ENCODE assay signal across 18 cellular contexts in the genomic region with DNA sequence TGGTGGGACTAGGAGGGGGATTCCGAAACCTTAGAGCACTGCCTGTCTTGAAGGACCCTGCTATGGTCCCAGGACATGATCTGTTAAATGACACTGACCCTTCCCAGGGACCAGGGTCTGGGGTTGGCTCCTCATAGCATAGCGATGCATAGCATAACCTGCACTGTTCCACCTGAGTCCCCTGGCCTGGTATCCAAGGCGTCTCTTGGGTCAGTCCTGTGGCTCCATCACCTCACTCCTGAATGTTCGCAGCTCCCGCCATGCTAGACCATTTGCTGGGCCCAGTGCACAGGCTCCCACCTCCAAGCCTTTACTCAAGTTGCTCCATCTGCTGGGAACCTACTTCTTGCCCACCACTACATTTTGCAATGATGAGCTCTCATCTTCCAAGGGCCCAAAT. TPM values are rescaled to one million over a fixed set of nuclear protein-coding genes. Genes with fewer than 3 reads are reported as not detected.
DNase-seq lines count a peak whose midpoint lies in the region; ATAC-seq and TF ChIP-seq lines count a peak whose summit lies in the region.
"Had no signal": no experiment of that assay in that cellular context is flagged by ENCODE, and none has a peak within 500 bp of the region (broad histone marks: within the 10 kb centered on the region; RNA-seq: fewer than 3 reads in every experiment).

No MANE protein-coding gene starts in this region.

- H3K4me1 Mint-ChIP-seq in T-helper 17 cell = peaks cover 2% of the 10 kb centered on the region
- H3K4me1 Mint-ChIP-seq in stimulated activated effector memory CD8-positive, alpha-beta T cell treated with anti-CD3 and anti-CD28 coated beads, Interleukin-12 subunit alpha, Interleukin-12 subunit beta, amount 100 ng/mL, for 72 hours = peaks cover 6% of the 10 kb centered on the region

- H3K4me3 ChIP-seq in osteoblast (ENCODE audit: insufficient read depth, low read length) (no peak overlapping the region), mammary epithelial cell (replicated peaks in 1 of 3; ENCODE audit: insufficient read depth in 1 of 3, low read depth in 2 of 3, low read length in 3 of 3) (no peak overlapping the region)
- H3K4me3 ChIP-seq: BLaER1, GM12878, GM23248 had no signal

- CTCF ChIA-PET in mammary epithelial cell (lab: Charles Lee; ENCODE audit: low non-redundant PET) = interaction anchor here (0.5 kb wide), 1 partner anchor 669 kb away, joined by 10 read pairs; a partner anchor contains a TSS

- H3K79me2 ChIP-seq in osteoblast (ENCODE audit: insufficient read depth, low read length) = no peaks in the 10 kb centered on the region
- peaks cover 3% of the 10 kb centered on the region for H3K79me2 ChIP-seq in mammary epithelial cell (ENCODE audit: insufficient read depth, low read length)

- no peak overlapping the region for H3K9ac ChIP-seq in mammary epithelial cell (ENCODE audit: insufficient read depth, low read length)
- H3K9ac ChIP-seq: BLaER1, GM23248 had no signal

- no peaks in the 10 kb centered on the region for H3K36me3 ChIP-seq in osteoblast (ENCODE audit: insufficient read depth, low read length)
- peaks cover 15% of the 10 kb centered on the region for H3K36me3 ChIP-seq in mammary epithelial cell (ENCODE audit: insufficient read depth, low read length)

- no peaks in the 10 kb centered on the region for H3K9me3 Mint-ChIP-seq in stimulated activated effector memory CD8-positive, alpha-beta T cell treated with anti-CD3 and anti-CD28 coated beads, Interleukin-12 subunit alpha, Interleukin-12 subunit beta, amount 100 ng/mL, for 72 hours
- H3K9me3 Mint-ChIP-seq: CD14-positive monocyte; CD4-positive, alpha-beta memory T cell; HFFc6 had no signal

- H3K27ac Mint-ChIP-seq in T-helper 17 cell = no peak overlapping the region
- peak overlapping the region; percentile 78 for H3K27ac Mint-ChIP-seq in stimulated activated effector memory CD8-positive, alpha-beta T cell treated with anti-CD3 and anti-CD28 coated beads, Interleukin-12 subunit alpha, Interleukin-12 subunit beta, amount 100 ng/mL, for 72 hours
- H3K27ac Mint-ChIP-seq: HFFc6 had no signal

- TF ChIP-seq CTCF in GM13976 (IDR thresholded peaks at IDR 0.05; ENCODE audit: borderline replicate concordance, control extremely low read depth, extremely low read depth, insufficient read depth, missing control alignments) (no peak), osteoblast (IDR thresholded peaks at IDR 0.05; ENCODE audit: extremely low read depth, low read depth, low read length) (no peak), mammary epithelial cell (conservative IDR thresholded peaks at IDR 0.05 in 1 of 2, IDR thresholded peaks at IDR 0.05 in 1 of 2; ENCODE audit: extremely low read depth in 1 of 2, insufficient read depth in 1 of 2, low read depth in 1 of 2, low read length in 2 of 2) (no peak)

- no peak overlapping the region for H3K4me2 ChIP-seq in osteoblast (ENCODE audit: insufficient read depth, low read length)
- H3K4me2 ChIP-seq in mammary epithelial cell (ENCODE audit: insufficient read depth, low read depth, low read length) = no peak overlapping the region
- H3K4me2 ChIP-seq: BLaER1 had no signal

- peaks cover 4% of the 10 kb centered on the region for H4K20me1 ChIP-seq in osteoblast (ENCODE audit: insufficient read depth, low read length)
- H4K20me1 ChIP-seq in mammary epithelial cell (ENCODE audit: insufficient read depth, low read length) = no peaks in the 10 kb centered on the region

- in situ Hi-C loops in GM13976 (cut with MboI; ENCODE audit: low sequenced_read_pairs, unreplicated experiment) (loop anchor here (5.0 kb wide), 1 partner anchor 115 kb away; no protein-coding TSS in a partner anchor), G401 (cut with HindIII; ENCODE audit: low sequenced_read_pairs) (no loop called here), mammary epithelial cell (cut with MboI; ENCODE audit: low sequenced_read_pairs in 2 of 2) (loop anchor here (5.0 kb wide), 1 partner anchor 115 kb away; no protein-coding TSS in a partner anchor)

- intact Hi-C loops in mammary epithelial cell (cut with micrococcal nuclease) (loop anchor here (5.0 kb wide), 1 partner anchor 405 kb away; no protein-coding TSS in a partner anchor), left ventricle myocardium superior (cut with micrococcal nuclease) (no loop called here)

- WGBS in mammary epithelial cell (ENCODE audit: low coverage, missing lambda C conversion rate) = 100% methylated on average over 5 of the region's 5 CpGs

- H3K27ac ChIP-seq in osteoblast (ENCODE audit: low read depth, low read length) (no peak overlapping the region), mammary epithelial cell (ENCODE audit: insufficient read depth, low read depth, low read length) (no peak overlapping the region)
- H3K27ac ChIP-seq: BLaER1, GM23248 had no signal

- no peaks in the 10 kb centered on the region for H3K27me3 Mint-ChIP-seq in T-helper 17 cell
- H3K27me3 Mint-ChIP-seq: CD4-positive, alpha-beta memory T cell had no signal

- DNase-seq in GM13976 (ENCODE audit: low spot score) = peak; percentile 26
- no peak for DNase-seq in T-helper 17 cell
- peak; percentile 74 for DNase-seq in osteoblast (ENCODE audit: insufficient read length, low spot score, missing footprints)
- DNase-seq in stimulated activated effector memory CD8-positive, alpha-beta T cell treated with anti-CD3 and anti-CD28 coated beads, Interleukin-12 subunit alpha, Interleukin-12 subunit beta, amount 100 ng/mL, for 72 hours (ENCODE audit: low spot score in 2 of 2) = no peak
- no peak for DNase-seq in NAMALWA (ENCODE audit: low spot score)
- DNase-seq in G401 (ENCODE audit: low spot score) = no peak
- DNase-seq in mammary epithelial cell = no peak
- no peak for DNase-seq in left ventricle myocardium superior
- DNase-seq: 8988T; Calu3; CD4-positive, alpha-beta memory T cell; DMS79 treated with DMSO at 0.1 percent for 48 hours; GM23248; HFFc6 had no signal

- no peak for ATAC-seq in T-helper 17 cell
- no peak for ATAC-seq in stimulated activated effector memory CD8-positive, alpha-beta T cell treated with anti-CD3 and anti-CD28 coated beads, Interleukin-12 subunit alpha, Interleukin-12 subunit beta, amount 100 ng/mL, for 72 hours
- no peak for ATAC-seq in left ventricle myocardium superior
- ATAC-seq: HepG2 had no signal

- no peaks in the 10 kb centered on the region for H3K9me3 ChIP-seq in T-helper 17 cell (ENCODE audit: control insufficient read depth, low read length, poor library complexity, severe bottlenecking)
- H3K9me3 ChIP-seq in osteoblast (ENCODE audit: low read depth, low read length) = no peaks in the 10 kb centered on the region
- no peaks in the 10 kb centered on the region for H3K9me3 ChIP-seq in mammary epithelial cell (replicated peaks; ENCODE audit: insufficient read depth, low read length)
- H3K9me3 ChIP-seq: BLaER1 had no signal

- no peaks in the 10 kb centered on the region for H3K27me3 ChIP-seq in osteoblast (ENCODE audit: insufficient read depth, low read length)
- H3K27me3 ChIP-seq in mammary epithelial cell (ENCODE audit: insufficient read depth, low read length) = no peaks in the 10 kb centered on the region
- H3K27me3 ChIP-seq: BLaER1 had no signal

- H2AFZ ChIP-seq in osteoblast (ENCODE audit: low read length) (no peak overlapping the region), mammary epithelial cell (ENCODE audit: low read depth, low read length) (no peak overlapping the region)
- H2AFZ ChIP-seq: GM23248 had no signal

- dilution Hi-C loops in mammary epithelial cell (cut with HindIII; ENCODE audit: low sequenced_read_pairs) = no loop called here

- H3K36me3 Mint-ChIP-seq in T-helper 17 cell (ENCODE audit: low read depth) = peaks cover 2% of the 10 kb centered on the region
- H3K36me3 Mint-ChIP-seq in stimulated activated effector memory CD8-positive, alpha-beta T cell treated with anti-CD3 and anti-CD28 coated beads, Interleukin-12 subunit alpha, Interleukin-12 subunit beta, amount 100 ng/mL, for 72 hours = peaks cover 88% of the 10 kb centered on the region

- H3K4me1 ChIP-seq in osteoblast (ENCODE audit: insufficient read depth, low read length) = peaks cover 9% of the 10 kb centered on the region
- peaks cover 22% of the 10 kb centered on the region for H3K4me1 ChIP-seq in mammary epithelial cell (ENCODE audit: insufficient read depth, low read length)
- H3K4me1 ChIP-seq: BLaER1 had no signal

- BruUV-seq in mammary epithelial cell (replicated peaks; lab: Mats Ljungman, UMichigan) = no TSS peak

- peak overlapping the region; percentile 53 for H3K4me3 Mint-ChIP-seq in T-helper 17 cell
- no peak overlapping the region for H3K4me3 Mint-ChIP-seq in stimulated activated effector memory CD8-positive, alpha-beta T cell treated with anti-CD3 and anti-CD28 coated beads, Interleukin-12 subunit alpha, Interleukin-12 subunit beta, amount 100 ng/mL, for 72 hours
- H3K4me3 Mint-ChIP-seq: CD14-positive monocyte; CD4-positive, alpha-beta memory T cell; HFFc6 had no signal

RNA-seq across cellular contexts. Expression of a gene that starts 39.0 kb away (rescaled TPM):
- 10 to 100 TPM; 49.3 to 57.6 TPM for total RNA-seq in T-helper 17 cell
- total RNA-seq in osteoblast = 15.6 and 22.8 TPM in 2 replicates
- 15.2 and 55.9 TPM in 2 replicates for total RNA-seq in G401 (2014; rRNA removed; shearing (Covaris generic))
- 10 to 100 TPM; 15.8 to 43.8 TPM for total RNA-seq in mammary epithelial cell
- polyA plus RNA-seq in mammary epithelial cell = 17.8 TPM
- polyA minus RNA-seq in mammary epithelial cell = 57.4 TPM
- 25.0 TPM for total RNA-seq in left ventricle myocardium superior

RNA-seq across cellular contexts. Expression of a gene that starts 50.5 kb away (rescaled TPM):
- total RNA-seq in T-helper 17 cell = 10 to 100 TPM; 15.1 to 18.6 TPM
- 8.3 and 11.2 TPM in 2 replicates for total RNA-seq in osteoblast
- 7.0 and 8.0 TPM in 2 replicates for total RNA-seq in G401 (2014; rRNA removed; shearing (Covaris generic))
- total RNA-seq in mammary epithelial cell = 10 to 100 TPM; 18.5 to 50.1 TPM
- 68.6 TPM for polyA plus RNA-seq in mammary epithelial cell
- polyA minus RNA-seq in mammary epithelial cell = 212 TPM
- total RNA-seq in left ventricle myocardium superior = 1.3 TPM

RNA-seq across cellular contexts. Expression of a gene that starts 56.9 kb away (rescaled TPM):
- total RNA-seq in T-helper 17 cell (10 to 100 TPM; 28.7 to 38.6 TPM), osteoblast (63.7 and 65.4 TPM in 2 replicates), mammary epithelial cell (10 to 100 TPM; 24.8 to 30.2 TPM), left ventricle myocardium superior (56.4 TPM)
- total RNA-seq in G401 (2014; rRNA removed; shearing (Covaris generic)) = 61.6 and 70.9 TPM in 2 replicates
- polyA plus RNA-seq in mammary epithelial cell = 38.6 TPM
- polyA minus RNA-seq in mammary epithelial cell = 2.4 TPM

Comparison
In these comparisons a context has a peak if more than half of its experiments do, and no peak if none do; other contexts are left out.
1. DNase-seq: peak in GM13976 (single experiment) and osteoblast (single experiment); none in T-helper 17 cell (0 of 3), stimulated activated effector memory CD8-positive, alpha-beta T cell treated with anti-CD3 and anti-CD28 coated beads, Interleukin-12 subunit alpha, Interleukin-12 subunit beta, amount 100 ng/mL, for 72 hours (0 of 2), NAMALWA (single experiment), G401 (single experiment), mammary epithelial cell (single experiment) and left ventricle myocardium superior (single experiment).